In the genomic region with DNA sequence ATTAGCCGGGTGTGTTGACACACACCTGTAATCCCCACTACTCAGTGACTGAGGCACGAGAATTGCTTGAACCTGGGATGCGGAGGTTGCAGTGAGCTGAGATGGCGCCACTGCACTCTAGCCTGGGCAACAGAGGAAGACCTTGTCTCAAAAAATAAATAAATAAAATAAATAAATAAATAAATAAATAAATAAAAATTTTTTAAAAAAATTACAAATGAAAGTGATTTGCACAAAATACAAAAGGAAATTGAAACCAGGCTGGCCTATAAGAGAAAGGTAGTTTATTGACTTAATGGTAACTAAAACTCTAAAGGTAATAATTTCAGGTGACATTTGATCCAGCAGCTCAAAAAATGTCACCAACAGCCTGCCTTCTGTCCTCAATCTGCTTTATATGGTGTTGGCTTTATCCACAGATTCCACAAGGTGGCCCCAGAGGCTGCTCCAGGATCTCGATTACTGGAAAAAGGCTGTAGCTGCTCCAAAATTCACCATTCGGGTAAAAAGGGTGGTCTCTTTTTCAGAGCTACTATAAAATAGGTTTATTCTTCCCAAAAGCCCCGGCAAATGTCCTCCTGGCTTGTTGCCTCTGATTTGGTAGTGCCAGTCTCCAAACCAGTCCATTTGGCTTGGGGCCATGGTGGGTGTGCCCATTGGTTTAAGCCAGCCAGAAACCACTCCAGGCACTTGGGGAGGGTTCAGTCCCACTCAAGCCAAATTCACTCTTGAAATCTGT, we compare ENCODE assay signal across 8 cellular contexts.
DNase-seq lines count a peak whose midpoint lies in the region; ATAC-seq and TF ChIP-seq lines count a peak whose summit lies in the region.

No MANE protein-coding gene starts in this region.

- peaks cover 17% of the 10 kb centered on the region for H3K4me1 ChIP-seq in SJSA1 (replicated peaks)

- H3K36me3 ChIP-seq in SJSA1, result no peaks in the 10 kb centered on the region

- H3K27me3 ChIP-seq in SJSA1 (replicated peaks), result no peaks in the 10 kb centered on the region

- TF ChIP-seq POLR2A in NB4 (IDR thresholded peaks at IDR 0.05; ENCODE audit: extremely low read depth, insufficient read length), result no peak

- intact Hi-C loops in left cardiac atrium (cut with DNase I), result loop anchor here (2.0 to 5.0 kb wide), 2 partner anchors 174 to 176 kb away; no protein-coding TSS in a partner anchor

- peak; percentile 59 for TF ChIP-seq CTCF in GM10248 (IDR thresholded peaks at IDR 0.05; ENCODE audit: control extremely low read depth, extremely low read depth, low read depth, missing control alignments)
- TF ChIP-seq CTCF in NB4 (IDR thresholded peaks at IDR 0.05; ENCODE audit: low read depth, low read length), result peak; percentile 67

- POLR2A ChIA-PET in GM10248 (lab: Yijun Ruan, JAX), result no interaction called here

- H3K9me3 ChIP-seq in SJSA1 (replicated peaks), result no peaks in the 10 kb centered on the region

- no peak overlapping the region for H3K27ac ChIP-seq in SJSA1

- DNase-seq in GM10248 (ENCODE audit: extremely low spot score) (peak; percentile 52), NB4 (ENCODE audit: low read depth) (peak; percentile 64), SJSA1 (ENCODE audit: low read depth in 1 of 2, low spot score in 2 of 2) (peak; percentile 68 to 78), amygdala (lab: John Stamatoyannopoulos, UW) (peak in 54 of 56 donors; percentile 1 to 89 (median 55)), left cardiac atrium (peak; percentile 81), renal cortical epithelial cell (ENCODE audit: low read depth) (peak; percentile 57)

- ATAC-seq in left cardiac atrium, result peak; percentile 81 to 84
- ATAC-seq in HG02870 (IDR thresholded peaks at IDR 0.05; ENCODE audit: unreplicated experiment), result no peak
- ATAC-seq in GM19467 (IDR thresholded peaks at IDR 0.05; ENCODE audit: unreplicated experiment), result no peak

- no peak overlapping the region for H3K4me3 ChIP-seq in NB4 (ENCODE audit: low read depth, low read length)
- H3K4me3 ChIP-seq in SJSA1, result no peak overlapping the region

- CTCF ChIA-PET in GM10248 (lab: Yijun Ruan, JAX), result interaction anchor here (0.6 to 1.8 kb wide), 22 partner anchors 8 to 608 kb away, joined by 3 to 8 read pairs (median 3); partner anchors contain the start of gene TMEM131L

Comparison
In these comparisons a context has a peak if more than half of its experiments do, and no peak if none do; other contexts are left out.
1. ATAC-seq: peak in left cardiac atrium (2 of 2); none in HG02870 (single experiment) and GM19467 (single experiment).
2. Peak in every context shown above with its lines, with median percentiles within 50 percentile points of each other: DNase-seq.